19 cellular contexts compared by ENCODE assay signal in genomic region chr3:11001020-11001657, GRCh38. TPM values are rescaled to one million over a fixed set of nuclear protein-coding genes. Genes with fewer than 3 reads are reported as not detected.
A peak's percentile ranks its signal among the peaks of the same experiment; 100 is the strongest.
DNase-seq lines count a peak whose midpoint lies in the region; ATAC-seq lines count a peak whose summit lies in the region.
"Had no signal": no experiment of that assay in that cellular context is flagged by ENCODE, and none has a peak within 500 bp of the region (broad histone marks: within the 10 kb centered on the region; RNA-seq: fewer than 3 reads in every experiment).

No MANE protein-coding gene starts in this region.

- no peak for ATAC-seq in HG02973 (IDR thresholded peaks at IDR 0.05; ENCODE audit: unreplicated experiment)
- no peak for ATAC-seq in HG02885 (IDR thresholded peaks at IDR 0.05; ENCODE audit: poor library complexity, unreplicated experiment)
- ATAC-seq in HG03565 (IDR thresholded peaks at IDR 0.05; ENCODE audit: unreplicated experiment): no peak
- ATAC-seq: activated CD4-positive, alpha-beta T cell treated with anti-CD3 and anti-CD28 coated beads for 36 hours had no signal

- H3K27ac ChIP-seq in cingulate gyrus (ENCODE audit: low read depth, low read length): peak overlapping the region; percentile 84
- H3K27ac ChIP-seq: colonic mucosa, esophagus muscularis mucosa, parathyroid adenoma, tibial artery had no signal

- DNase-seq in Ammon's horn (ENCODE audit: low spot score) (peak; percentile 94), M059J (ENCODE audit: low read depth) (peak; percentile 20), midbrain (lab: John Stamatoyannopoulos, UW) (peak; percentile 71), germinal center (ENCODE audit: low spot score) (no peak)
- DNase-seq: activated CD4-positive, alpha-beta T cell treated with anti-CD3 and anti-CD28 coated beads for 36 hours; activated naive CD8-positive, alpha-beta T cell treated with anti-CD3 and anti-CD28 coated beads for 36 hours; activated T-cell treated with anti-CD3 and anti-CD28 coated beads for 4 hours; colonic mucosa; DMS153; NCI-H524 treated with DMSO at 0.1 percent for 48 hours; RPMI8226; stimulated activated CD8-positive, alpha-beta memory T cell treated with anti-CD3 and anti-CD28 coated beads, Interleukin-4, amount 100 ng/mL, for 48 hours; tibial artery had no signal

RNA-seq across cellular contexts. Expression of gene SLC6A1, which starts 8.6 kb away (rescaled TPM):
- total RNA-seq in M059J (2014; rRNA removed; shearing (Covaris generic)): not detected in 2 replicates
- total RNA-seq: activated CD4-positive, alpha-beta T cell treated with anti-CD3 and anti-CD28 coated beads for 36 hours; activated naive CD8-positive, alpha-beta T cell treated with anti-CD3 and anti-CD28 coated beads for 36 hours had no signal
